ENCODE assay signal across 1 cellular context in the genomic region with DNA sequence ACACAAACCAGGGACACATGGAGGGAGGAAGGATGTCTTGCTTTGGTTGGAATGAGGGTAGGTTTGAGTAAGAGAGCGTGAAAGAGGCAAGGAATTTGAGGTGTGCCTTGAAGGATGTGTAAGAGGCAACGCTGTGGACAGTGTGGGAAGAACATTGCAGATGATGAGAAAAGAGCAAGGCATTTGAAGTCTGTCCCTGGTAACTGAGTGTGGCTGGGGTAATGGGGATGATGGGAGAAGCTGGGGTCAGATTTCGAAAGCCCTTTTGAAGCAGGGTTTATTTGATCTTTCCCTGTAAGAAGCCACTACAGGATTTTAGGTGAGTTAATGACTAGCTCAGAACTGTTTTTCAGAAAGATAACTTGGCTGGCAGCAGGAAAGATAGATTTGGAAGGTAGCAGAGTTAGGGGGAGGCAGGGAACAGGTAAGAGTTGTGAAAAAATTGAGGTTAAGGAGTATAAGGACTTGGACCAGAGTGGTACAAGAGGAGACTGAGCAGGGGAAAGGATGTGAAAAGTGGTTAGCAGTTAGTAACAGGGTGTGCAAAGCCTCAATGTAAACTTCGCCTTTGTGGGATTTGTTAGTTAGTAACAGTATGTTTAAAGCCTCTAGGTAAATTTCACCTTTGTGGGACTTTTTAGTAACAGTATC.
TF ChIP-seq lines count a peak whose summit lies in the region.

No MANE protein-coding gene starts in this region.

TF ChIP-seq in GM23338, 12 proteins besides CTCF, POLR2A, EP300 and RAD21 (continued from another document):
- TF ChIP-seq, protein P1, sequence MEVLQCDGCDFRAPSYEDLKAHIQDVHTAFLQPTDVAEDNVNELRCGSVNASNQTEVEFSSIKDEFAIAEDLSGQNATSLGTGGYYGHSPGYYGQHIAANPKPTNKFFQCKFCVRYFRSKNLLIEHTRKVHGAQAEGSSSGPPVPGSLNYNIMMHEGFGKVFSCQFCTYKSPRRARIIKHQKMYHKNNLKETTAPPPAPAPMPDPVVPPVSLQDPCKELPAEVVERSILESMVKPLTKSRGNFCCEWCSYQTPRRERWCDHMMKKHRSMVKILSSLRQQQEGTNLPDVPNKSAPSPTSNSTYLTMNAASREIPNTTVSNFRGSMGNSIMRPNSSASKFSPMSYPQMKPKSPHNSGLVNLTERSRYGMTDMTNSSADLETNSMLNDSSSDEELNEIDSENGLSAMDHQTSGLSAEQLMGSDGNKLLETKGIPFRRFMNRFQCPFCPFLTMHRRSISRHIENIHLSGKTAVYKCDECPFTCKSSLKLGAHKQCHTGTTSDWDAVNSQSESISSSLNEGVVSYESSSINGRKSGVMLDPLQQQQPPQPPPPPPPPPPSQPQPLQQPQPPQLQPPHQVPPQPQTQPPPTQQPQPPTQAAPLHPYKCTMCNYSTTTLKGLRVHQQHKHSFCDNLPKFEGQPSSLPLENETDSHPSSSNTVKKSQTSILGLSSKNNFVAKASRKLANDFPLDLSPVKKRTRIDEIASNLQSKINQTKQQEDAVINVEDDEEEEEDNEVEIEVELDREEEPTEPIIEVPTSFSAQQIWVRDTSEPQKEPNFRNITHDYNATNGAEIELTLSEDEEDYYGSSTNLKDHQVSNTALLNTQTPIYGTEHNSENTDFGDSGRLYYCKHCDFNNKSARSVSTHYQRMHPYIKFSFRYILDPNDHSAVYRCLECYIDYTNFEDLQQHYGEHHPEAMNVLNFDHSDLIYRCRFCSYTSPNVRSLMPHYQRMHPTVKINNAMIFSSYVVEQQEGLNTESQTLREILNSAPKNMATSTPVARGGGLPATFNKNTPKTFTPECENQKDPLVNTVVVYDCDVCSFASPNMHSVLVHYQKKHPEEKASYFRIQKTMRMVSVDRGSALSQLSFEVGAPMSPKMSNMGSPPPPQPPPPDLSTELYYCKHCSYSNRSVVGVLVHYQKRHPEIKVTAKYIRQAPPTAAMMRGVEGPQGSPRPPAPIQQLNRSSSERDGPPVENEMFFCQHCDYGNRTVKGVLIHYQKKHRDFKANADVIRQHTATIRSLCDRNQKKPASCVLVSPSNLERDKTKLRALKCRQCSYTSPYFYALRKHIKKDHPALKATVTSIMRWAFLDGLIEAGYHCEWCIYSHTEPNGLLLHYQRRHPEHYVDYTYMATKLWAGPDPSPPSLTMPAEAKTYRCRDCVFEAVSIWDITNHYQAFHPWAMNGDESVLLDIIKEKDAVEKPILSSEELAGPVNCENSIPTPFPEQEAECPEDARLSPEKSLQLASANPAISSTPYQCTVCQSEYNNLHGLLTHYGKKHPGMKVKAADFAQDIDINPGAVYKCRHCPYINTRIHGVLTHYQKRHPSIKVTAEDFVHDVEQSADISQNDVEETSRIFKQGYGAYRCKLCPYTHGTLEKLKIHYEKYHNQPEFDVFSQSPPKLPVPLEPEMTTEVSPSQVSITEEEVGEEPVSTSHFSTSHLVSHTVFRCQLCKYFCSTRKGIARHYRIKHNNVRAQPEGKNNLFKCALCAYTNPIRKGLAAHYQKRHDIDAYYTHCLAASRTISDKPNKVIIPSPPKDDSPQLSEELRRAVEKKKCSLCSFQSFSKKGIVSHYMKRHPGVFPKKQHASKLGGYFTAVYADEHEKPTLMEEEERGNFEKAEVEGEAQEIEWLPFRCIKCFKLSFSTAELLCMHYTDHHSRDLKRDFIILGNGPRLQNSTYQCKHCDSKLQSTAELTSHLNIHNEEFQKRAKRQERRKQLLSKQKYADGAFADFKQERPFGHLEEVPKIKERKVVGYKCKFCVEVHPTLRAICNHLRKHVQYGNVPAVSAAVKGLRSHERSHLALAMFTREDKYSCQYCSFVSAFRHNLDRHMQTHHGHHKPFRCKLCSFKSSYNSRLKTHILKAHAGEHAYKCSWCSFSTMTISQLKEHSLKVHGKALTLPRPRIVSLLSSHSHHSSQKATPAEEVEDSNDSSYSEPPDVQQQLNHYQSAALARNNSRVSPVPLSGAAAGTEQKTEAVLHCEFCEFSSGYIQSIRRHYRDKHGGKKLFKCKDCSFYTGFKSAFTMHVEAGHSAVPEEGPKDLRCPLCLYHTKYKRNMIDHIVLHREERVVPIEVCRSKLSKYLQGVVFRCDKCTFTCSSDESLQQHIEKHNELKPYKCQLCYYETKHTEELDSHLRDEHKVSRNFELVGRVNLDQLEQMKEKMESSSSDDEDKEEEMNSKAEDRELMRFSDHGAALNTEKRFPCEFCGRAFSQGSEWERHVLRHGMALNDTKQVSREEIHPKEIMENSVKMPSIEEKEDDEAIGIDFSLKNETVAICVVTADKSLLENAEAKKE (CRISPR knock-in tag; IDR thresholded peaks at IDR 0.05) = no peak
- TF ChIP-seq ZNF331 (CRISPR knock-in tag; IDR thresholded peaks at IDR 0.05; ENCODE audit: low read depth) = no peak
- TF ChIP-seq, protein P2, sequence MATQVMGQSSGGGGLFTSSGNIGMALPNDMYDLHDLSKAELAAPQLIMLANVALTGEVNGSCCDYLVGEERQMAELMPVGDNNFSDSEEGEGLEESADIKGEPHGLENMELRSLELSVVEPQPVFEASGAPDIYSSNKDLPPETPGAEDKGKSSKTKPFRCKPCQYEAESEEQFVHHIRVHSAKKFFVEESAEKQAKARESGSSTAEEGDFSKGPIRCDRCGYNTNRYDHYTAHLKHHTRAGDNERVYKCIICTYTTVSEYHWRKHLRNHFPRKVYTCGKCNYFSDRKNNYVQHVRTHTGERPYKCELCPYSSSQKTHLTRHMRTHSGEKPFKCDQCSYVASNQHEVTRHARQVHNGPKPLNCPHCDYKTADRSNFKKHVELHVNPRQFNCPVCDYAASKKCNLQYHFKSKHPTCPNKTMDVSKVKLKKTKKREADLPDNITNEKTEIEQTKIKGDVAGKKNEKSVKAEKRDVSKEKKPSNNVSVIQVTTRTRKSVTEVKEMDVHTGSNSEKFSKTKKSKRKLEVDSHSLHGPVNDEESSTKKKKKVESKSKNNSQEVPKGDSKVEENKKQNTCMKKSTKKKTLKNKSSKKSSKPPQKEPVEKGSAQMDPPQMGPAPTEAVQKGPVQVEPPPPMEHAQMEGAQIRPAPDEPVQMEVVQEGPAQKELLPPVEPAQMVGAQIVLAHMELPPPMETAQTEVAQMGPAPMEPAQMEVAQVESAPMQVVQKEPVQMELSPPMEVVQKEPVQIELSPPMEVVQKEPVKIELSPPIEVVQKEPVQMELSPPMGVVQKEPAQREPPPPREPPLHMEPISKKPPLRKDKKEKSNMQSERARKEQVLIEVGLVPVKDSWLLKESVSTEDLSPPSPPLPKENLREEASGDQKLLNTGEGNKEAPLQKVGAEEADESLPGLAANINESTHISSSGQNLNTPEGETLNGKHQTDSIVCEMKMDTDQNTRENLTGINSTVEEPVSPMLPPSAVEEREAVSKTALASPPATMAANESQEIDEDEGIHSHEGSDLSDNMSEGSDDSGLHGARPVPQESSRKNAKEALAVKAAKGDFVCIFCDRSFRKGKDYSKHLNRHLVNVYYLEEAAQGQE (IDR thresholded peaks at IDR 0.05; ENCODE audit: unreplicated experiment) = no peak
- TF ChIP-seq CREB1 (CRISPR knock-in tag; IDR thresholded peaks at IDR 0.05; ENCODE audit: low read depth) = no peak
- TF ChIP-seq EZH2 (IDR thresholded peaks at IDR 0.05; ENCODE audit: low read depth, unreplicated experiment) = no peak
- no peak for TF ChIP-seq STAT1 (IDR thresholded peaks at IDR 0.05; ENCODE audit: unreplicated experiment)
- TF ChIP-seq EZH2phosphoT487 (IDR thresholded peaks at IDR 0.05; ENCODE audit: unreplicated experiment) = no peak
- TF ChIP-seq, protein P3, sequence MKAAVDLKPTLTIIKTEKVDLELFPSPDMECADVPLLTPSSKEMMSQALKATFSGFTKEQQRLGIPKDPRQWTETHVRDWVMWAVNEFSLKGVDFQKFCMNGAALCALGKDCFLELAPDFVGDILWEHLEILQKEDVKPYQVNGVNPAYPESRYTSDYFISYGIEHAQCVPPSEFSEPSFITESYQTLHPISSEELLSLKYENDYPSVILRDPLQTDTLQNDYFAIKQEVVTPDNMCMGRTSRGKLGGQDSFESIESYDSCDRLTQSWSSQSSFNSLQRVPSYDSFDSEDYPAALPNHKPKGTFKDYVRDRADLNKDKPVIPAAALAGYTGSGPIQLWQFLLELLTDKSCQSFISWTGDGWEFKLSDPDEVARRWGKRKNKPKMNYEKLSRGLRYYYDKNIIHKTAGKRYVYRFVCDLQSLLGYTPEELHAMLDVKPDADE (IDR thresholded peaks at IDR 0.05) = no peak
- no peak for TF ChIP-seq ZNF114 (CRISPR knock-in tag; IDR thresholded peaks at IDR 0.05)
- no peak for TF ChIP-seq POLR2AphosphoS5 (IDR thresholded peaks at IDR 0.05; ENCODE audit: low read depth)
